Comparison of ENCODE assay signal across 22 cellular contexts in genomic region chr5:149930754-149931574, GRCh38. TPM values are rescaled to one million over a fixed set of nuclear protein-coding genes. Genes with fewer than 3 reads are reported as not detected.
A peak's percentile ranks its signal among the peaks of the same experiment; 100 is the strongest.
DNase-seq lines count a peak whose midpoint lies in the region; ATAC-seq and TF ChIP-seq lines count a peak whose summit lies in the region.
"Had no signal": no experiment of that assay in that cellular context is flagged by ENCODE, and none has a peak within 500 bp of the region (broad histone marks: within the 10 kb centered on the region; RNA-seq: fewer than 3 reads in every experiment).

No MANE protein-coding gene starts in this region.

- H2BK15ac ChIP-seq in IMR-90 (ENCODE audit: low read depth, low read length) = no peak overlapping the region

- H4K91ac ChIP-seq in IMR-90 (ENCODE audit: insufficient read depth, low read depth, low read length) = no peak overlapping the region

- no peak overlapping the region for H3K4me3 Mint-ChIP-seq in stimulated activated naive B cell treated with anti-CD40 and anti-IgM and Interleukin-4, amounts not matched to agents 10 μg/mL and 1 μg/mL and 100 μg/mL, for 72 hours
- H3K4me3 Mint-ChIP-seq: activated T-helper 17 cell treated with anti-CD3 and anti-CD28 coated beads, Interleukin-2, amount 50 U/mL, for 72 hours; T-helper 17 cell had no signal

- TF ChIP-seq POLR2A in IMR-90 (IDR thresholded peaks at IDR 0.05; ENCODE audit: low read depth, low read length) = no peak

- no peaks in the 10 kb centered on the region for H3K9me3 ChIP-seq in IMR-90 (ENCODE audit: control insufficient read depth, insufficient read depth, low read length)
- H3K9me3 ChIP-seq in hepatocyte (ENCODE audit: low read depth) = no peaks in the 10 kb centered on the region
- no peaks in the 10 kb centered on the region for H3K9me3 ChIP-seq in skeletal muscle satellite cell (replicated peaks; ENCODE audit: low read length)

- H3K4me1 Mint-ChIP-seq in stimulated activated naive B cell treated with anti-CD40 and anti-IgM and Interleukin-4, amounts not matched to agents 10 μg/mL and 1 μg/mL and 100 μg/mL, for 72 hours = no peaks in the 10 kb centered on the region
- H3K4me1 Mint-ChIP-seq: activated T-helper 17 cell treated with anti-CD3 and anti-CD28 coated beads, Interleukin-2, amount 50 U/mL, for 72 hours had no signal

- no peak overlapping the region for H2BK20ac ChIP-seq in IMR-90 (ENCODE audit: low read depth, low read length)

- H3K27me3 ChIP-seq in IMR-90 (ENCODE audit: control insufficient read depth, insufficient read depth, low read length) = peaks cover 13% of the 10 kb centered on the region
- H3K27me3 ChIP-seq in hepatocyte = no peaks in the 10 kb centered on the region
- no peaks in the 10 kb centered on the region for H3K27me3 ChIP-seq in skeletal muscle satellite cell (ENCODE audit: control insufficient read depth, insufficient read depth, low read length)

- TF ChIP-seq CTCF in IMR-90 (conservative IDR thresholded peaks at IDR 0.05; ENCODE audit: low read depth, low read length) (no peak), VCaP (conservative IDR thresholded peaks at IDR 0.05) (no peak), hepatocyte (IDR thresholded peaks at IDR 0.05; ENCODE audit: poor library complexity) (no peak)

- H3K23ac ChIP-seq in IMR-90 (ENCODE audit: low read depth, low read length) = no peak overlapping the region

- H3K9ac ChIP-seq in IMR-90 (ENCODE audit: low read depth, low read length) (no peak overlapping the region), skeletal muscle satellite cell (ENCODE audit: low read depth, low read length) (peak overlapping the region; percentile 86)

- peaks cover 15 to 44% of the 10 kb centered on the region in 2 donors for H3K27me3 Mint-ChIP-seq in stimulated activated naive B cell treated with anti-CD40 and anti-IgM and Interleukin-4, amounts not matched to agents 10 μg/mL and 1 μg/mL and 100 μg/mL, for 72 hours

- dilution Hi-C loops in IMR-90 (cut with HindIII; ENCODE audit: low sequenced_read_pairs, unreplicated experiment) = no loop called here

- no peaks in the 10 kb centered on the region for H3K9me2 ChIP-seq in hepatocyte (replicated peaks; ENCODE audit: insufficient read depth)

- H4K8ac ChIP-seq in IMR-90 (ENCODE audit: low read depth in 2 of 2, low read length in 2 of 2) = no peak overlapping the region

- no peak overlapping the region for H3K18ac ChIP-seq in IMR-90 (ENCODE audit: low read depth, low read length)

- no peak overlapping the region for H3K56ac ChIP-seq in IMR-90 (ENCODE audit: extremely low read depth, insufficient read depth, low read length)

- H4K20me1 ChIP-seq in IMR-90 (ENCODE audit: insufficient read depth, low read length) (no peaks in the 10 kb centered on the region), hepatocyte (ENCODE audit: insufficient read depth, poor library complexity, severe bottlenecking) (no peaks in the 10 kb centered on the region)

- no peak overlapping the region for H3K27ac Mint-ChIP-seq in stimulated activated naive B cell treated with anti-CD40 and anti-IgM and Interleukin-4, amounts not matched to agents 10 μg/mL and 1 μg/mL and 100 μg/mL, for 72 hours
- H3K27ac Mint-ChIP-seq: activated T-helper 17 cell treated with anti-CD3 and anti-CD28 coated beads, Interleukin-2, amount 50 U/mL, for 72 hours; T-helper 17 cell had no signal

- H3K4me2 ChIP-seq in IMR-90 (ENCODE audit: low read depth, low read length) (peak overlapping the region; percentile 83; the same call in 1 of the 2 replicates), hepatocyte (peak overlapping the region; percentile 16), skeletal muscle satellite cell (ENCODE audit: low read length) (peak overlapping the region; percentile 100)

- H2AK5ac ChIP-seq in IMR-90 (ENCODE audit: low read depth, low read length) = no peak overlapping the region

- H3K4me1 ChIP-seq in IMR-90 (ENCODE audit: control insufficient read depth, insufficient read depth, low read length) (no peaks in the 10 kb centered on the region; the same call in none of the 2 replicates), hepatocyte (ENCODE audit: insufficient read depth) (no peaks in the 10 kb centered on the region), skeletal muscle satellite cell (ENCODE audit: control insufficient read depth, insufficient read depth, low read length) (peaks cover 30% of the 10 kb centered on the region)

- no peaks in the 10 kb centered on the region for H3K9me1 ChIP-seq in IMR-90 (ENCODE audit: insufficient read depth, low read length)

- no peak for TF ChIP-seq RAD21 in IMR-90 (IDR thresholded peaks at IDR 0.05; ENCODE audit: low read length)

- H2BK5ac ChIP-seq in IMR-90 (ENCODE audit: low read depth, low read length, poor library complexity, severe bottlenecking) = no peak overlapping the region

- H3K4me3 ChIP-seq in IMR-90 (ENCODE audit: insufficient read depth, low read depth, low read length) = no peak overlapping the region
- no peak overlapping the region for H3K4me3 ChIP-seq in hepatocyte
- peak overlapping the region; percentile 55 for H3K4me3 ChIP-seq in skeletal muscle satellite cell (ENCODE audit: low read length)

- H3K79me2 ChIP-seq in hepatocyte = no peaks in the 10 kb centered on the region

- H3K4ac ChIP-seq in IMR-90 (ENCODE audit: low read depth, low read length) = no peak overlapping the region

- no peak overlapping the region for H3K14ac ChIP-seq in IMR-90 (replicated peaks; ENCODE audit: low read depth, low read length)

- H2BK120ac ChIP-seq in IMR-90 (ENCODE audit: low read depth, low read length) = no peak overlapping the region

- ATAC-seq in IMR-90 (ENCODE audit: low read depth) (no peak), HG02938 (IDR thresholded peaks at IDR 0.05; ENCODE audit: unreplicated experiment) (no peak)
- no peak for ATAC-seq in stimulated activated naive B cell treated with anti-CD40 and anti-IgM and Interleukin-4, amounts not matched to agents 10 μg/mL and 1 μg/mL and 100 μg/mL, for 72 hours (replicated peaks)
- ATAC-seq: activated T-helper 17 cell treated with anti-CD3 and anti-CD28 coated beads, Interleukin-2, amount 50 U/mL, for 72 hours; T-helper 17 cell had no signal

- H3K36me3 ChIP-seq in IMR-90 (ENCODE audit: control insufficient read depth, insufficient read depth, low read length) (no peaks in the 10 kb centered on the region), hepatocyte (replicated peaks; ENCODE audit: insufficient read depth, low read depth) (no peaks in the 10 kb centered on the region), skeletal muscle satellite cell (ENCODE audit: insufficient read depth, low read length) (no peaks in the 10 kb centered on the region)

- WGBS in IMR-90 (ENCODE audit: extremely low coverage in 2 of 2, insufficient read length in 1 of 2), 2 experiments = no CpG with 5 or more reads among the region's 7 CpGs
- 77% methylated on average over 7 of the region's 7 CpGs for WGBS in hepatocyte (ENCODE audit: low lambda C conversion rate, missing lambda C conversion rate)

- H3K27ac ChIP-seq in IMR-90 (ENCODE audit: insufficient read depth, low read length) = no peak overlapping the region
- H3K27ac ChIP-seq in VCaP = peak overlapping the region; percentile 86
- H3K27ac ChIP-seq in hepatocyte = peak overlapping the region; percentile 44

- H2AK9ac ChIP-seq in IMR-90 (replicated peaks; ENCODE audit: low read depth, low read length, poor library complexity) = no peak overlapping the region

- H3K79me1 ChIP-seq in IMR-90 (ENCODE audit: low read depth in 1 of 2, low read length in 2 of 2) = no peaks in the 10 kb centered on the region

- POLR2A ChIA-PET in IMR-90 (lab: Charles Lee; ENCODE audit: unreplicated experiment) = no interaction called here

- no peaks in the 10 kb centered on the region for H3K9me3 Mint-ChIP-seq in stimulated activated naive B cell treated with anti-CD40 and anti-IgM and Interleukin-4, amounts not matched to agents 10 μg/mL and 1 μg/mL and 100 μg/mL, for 72 hours
- H3K9me3 Mint-ChIP-seq: activated T-helper 17 cell treated with anti-CD3 and anti-CD28 coated beads, Interleukin-2, amount 50 U/mL, for 72 hours had no signal

- BruUV-seq in IMR-90 (replicated peaks; lab: Mats Ljungman, UMichigan) = no TSS peak

- no peak overlapping the region for H4K5ac ChIP-seq in IMR-90 (ENCODE audit: low read depth, low read length)

- CTCF ChIA-PET in IMR-90 (lab: Yijun Ruan, JAX) = interaction anchor here (1.2 kb wide), 1 partner anchor 31 kb away, joined by 4 read pairs; no protein-coding TSS in a partner anchor

- H3K36me3 Mint-ChIP-seq in stimulated activated naive B cell treated with anti-CD40 and anti-IgM and Interleukin-4, amounts not matched to agents 10 μg/mL and 1 μg/mL and 100 μg/mL, for 72 hours = no peaks in the 10 kb centered on the region

- H2AFZ ChIP-seq in IMR-90 (replicated peaks; ENCODE audit: low read length, poor library complexity) = no peak overlapping the region
- no peak overlapping the region for H2AFZ ChIP-seq in hepatocyte

- in situ Hi-C loops in IMR-90 (cut with MboI; ENCODE audit: low sequenced_read_pairs) = no loop called here

- DNase-seq in IMR-90 = no peak
- no peak for DNase-seq in hepatocyte (ENCODE audit: low spot score)
- no peak for DNase-seq in mucosa of gallbladder (ENCODE audit: low spot score)
- DNase-seq in stimulated activated naive B cell treated with anti-CD40 and anti-IgM and Interleukin-4, amounts not matched to agents 10 μg/mL and 1 μg/mL and 100 μg/mL, for 72 hours = no peak
- no peak for DNase-seq in NCI-H146 (lab: John Stamatoyannopoulos, UW)
- DNase-seq: activated CD4-positive, CD25-positive, alpha-beta regulatory T cell treated with anti-CD3 and anti-CD28 coated beads, Interleukin-2, amount 50 U/mL, for 72 hours; C1 segment of cervical spinal cord; caudate nucleus; effector CD8-positive, alpha-beta T cell; H7; hypothalamus; Karpas-422; NCI-H2171 treated with DMSO at 0.1 percent for 48 hours; NCI-H82; nucleus accumbens; stimulated activated CD4-positive, alpha-beta T cell treated with anti-CD3 and anti-CD28 coated beads, Interleukin-4, amount 100 ng/mL, for 1 hour; T-helper 17 cell had no signal

- intact Hi-C loops in IMR-90 (cut with micrococcal nuclease) = no loop called here

TF ChIP-seq in IMR-90, 13 proteins besides CTCF, POLR2A, EP300 and RAD21 (continues in another document):
- TF ChIP-seq MXI1 (IDR thresholded peaks at IDR 0.05; ENCODE audit: borderline replicate concordance, low read depth, low read length) (no peak), NFE2L2 (IDR thresholded peaks at IDR 0.05; ENCODE audit: low read depth, low read length) (no peak)

RNA-seq across cellular contexts. Expression of gene PDE6A, which starts 13.6 kb away (rescaled TPM):
- not detected in 2 replicates for total RNA-seq in IMR-90 (2012; rRNA removed)
- polyA plus RNA-seq in IMR-90 (2012; rRNA removed) = not detected in 2 replicates
- not detected in 2 replicates for polyA plus RNA-seq in IMR-90 (2012; cell fraction: cytosol; rRNA removed)
- polyA plus RNA-seq in IMR-90 (2012; cell fraction: nucleus; rRNA removed; ENCODE audit: low replicate concordance) = not detected in 2 replicates
- 3.6 and 4.6 TPM in 2 replicates for total RNA-seq in hepatocyte
- 3.7 and 3.9 TPM in 2 replicates for polyA plus RNA-seq in hepatocyte
- total RNA-seq in skeletal muscle satellite cell (2012; rRNA removed) = not detected in 2 replicates
- not detected for total RNA-seq in mucosa of gallbladder
- total RNA-seq: activated T-helper 17 cell treated with anti-CD3 and anti-CD28 coated beads, Interleukin-2, amount 50 U/mL, for 72 hours; H7; T-helper 17 cell; temporal lobe had no signal

RNA-seq across cellular contexts. Expression of gene SLC26A2, which starts 29.6 kb away (rescaled TPM):
- 9.9 and 12.8 TPM in 2 replicates for total RNA-seq in IMR-90 (2012; rRNA removed)
- polyA plus RNA-seq in IMR-90 (2012; rRNA removed) = 1.5 and 2.2 TPM in 2 replicates
- 0.38 and 0.51 TPM in 2 replicates for polyA plus RNA-seq in IMR-90 (2012; cell fraction: cytosol; rRNA removed)
- 0.26 and 1.9 TPM in 2 replicates for polyA plus RNA-seq in IMR-90 (2012; cell fraction: nucleus; rRNA removed; ENCODE audit: low replicate concordance)
- total RNA-seq in hepatocyte = 160 TPM in 2 replicates
- 33.7 and 45.7 TPM in 2 replicates for polyA plus RNA-seq in hepatocyte
- total RNA-seq in skeletal muscle satellite cell (2012; rRNA removed) = 11.7 and 12.0 TPM in 2 replicates
- 8.7 TPM for total RNA-seq in mucosa of gallbladder

Comparison
In these comparisons a context has a peak if more than half of its experiments do, and no peak if none do; other contexts are left out.
1. H3K4me2 ChIP-seq: peak in every context shown above with its lines; median percentile 100 in skeletal muscle satellite cell; 83 in IMR-90; 16 in hepatocyte.
2. RNA of gene SLC26A2, which starts 29.6 kb away (total RNA-seq): 160 TPM in hepatocyte; 9.9 to 12.8 TPM in IMR-90 and 8.7 TPM in mucosa of gallbladder (single experiment); every median in the first group is over 10 times any median in the second.